ENCODE assay signal across 1 cellular context in the genomic region with DNA sequence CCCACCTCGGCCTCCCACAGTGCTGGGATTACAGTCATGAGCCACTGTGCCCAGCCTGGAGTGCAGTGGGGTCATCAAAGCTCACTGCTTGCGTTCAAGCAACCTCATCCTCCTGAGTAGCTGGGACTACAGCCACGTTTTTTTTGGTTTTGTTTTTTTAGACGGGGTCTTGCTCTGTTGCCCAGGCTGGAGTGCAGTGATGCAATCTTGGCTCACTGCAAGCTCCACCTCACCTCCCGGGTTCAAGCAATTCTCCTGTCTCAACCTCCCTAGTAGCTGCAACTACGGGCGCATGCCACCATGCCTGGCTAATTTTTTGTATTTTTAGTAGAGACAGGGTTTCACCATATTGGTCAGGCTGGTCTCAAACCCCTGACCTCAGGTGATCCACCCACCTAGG.
TF ChIP-seq lines count a peak whose summit lies in the region.

No MANE protein-coding gene starts in this region.

TF ChIP-seq in HepG2, 621 proteins besides CTCF, POLR2A, EP300 and RAD21:
- TF ChIP-seq ZNF121 (CRISPR knock-in tag; IDR thresholded peaks at IDR 0.05) = peak; percentile 78
